Comparison of ENCODE assay signal across 10 cellular contexts in the genomic region with DNA sequence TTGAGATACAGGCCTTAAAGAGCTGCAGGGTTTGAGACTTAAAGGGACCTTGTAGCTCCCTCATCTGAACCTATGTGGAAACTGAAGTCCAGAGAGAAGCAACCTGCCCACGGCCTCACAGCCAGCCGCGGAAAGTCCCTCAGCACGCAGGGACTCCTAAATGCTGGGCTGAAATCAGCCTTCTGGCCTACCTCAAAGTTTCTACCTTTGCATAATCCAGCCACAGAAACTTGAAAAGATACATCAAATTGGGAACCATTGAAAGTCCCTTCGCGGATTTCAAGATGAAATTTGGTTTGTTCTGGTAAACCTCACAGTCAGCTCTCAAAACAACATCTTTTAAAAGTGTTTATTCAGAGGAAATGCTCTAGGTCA.
A peak's percentile ranks its signal among the peaks of the same experiment; 100 is the strongest.
DNase-seq lines count a peak whose midpoint lies in the region; ATAC-seq and TF ChIP-seq lines count a peak whose summit lies in the region.
"Had no signal": no experiment of that assay in that cellular context is flagged by ENCODE, and none has a peak within 500 bp of the region (broad histone marks: within the 10 kb centered on the region; RNA-seq: fewer than 3 reads in every experiment).

No MANE protein-coding gene starts in this region.

- H3K79me1 ChIP-seq in H9 (ENCODE audit: insufficient read depth, low read depth, low read length, poor library complexity, severe bottlenecking) = no peaks in the 10 kb centered on the region

- H3K14ac ChIP-seq in H9 (ENCODE audit: insufficient read depth, low read length) = no peak overlapping the region

- no CpG with 5 or more reads among the region's 6 CpGs for WGBS in H9 (ENCODE audit: extremely low coverage, insufficient read length, low lambda C conversion rate)
- WGBS in thyroid gland, 2 donors = 66 to 81% methylated on average over 6 of the region's 6 CpGs

- H3K4me3 ChIP-seq in thyroid gland (replicated peaks in 1 of 3) = no peak overlapping the region

- H4K8ac ChIP-seq in H9 (replicated peaks; ENCODE audit: insufficient read length, low read depth, low read length) = no peak overlapping the region

- H3K18ac ChIP-seq in H9 (ENCODE audit: insufficient read length, low read depth, low read length) = no peak overlapping the region

- no peak overlapping the region for H2BK15ac ChIP-seq in H9 (ENCODE audit: low read depth, low read length)

- no peak for TF ChIP-seq CTCF in H9 (conservative IDR thresholded peaks at IDR 0.05)
- TF ChIP-seq CTCF in thyroid gland (IDR thresholded peaks at IDR 0.05) = no peak

- no peaks in the 10 kb centered on the region; a peak in 2 of 5 replicates for H3K9me3 Mint-ChIP-seq in H9

- H4K5ac ChIP-seq in H9 (ENCODE audit: insufficient read length, low read depth, low read length) = no peak overlapping the region

- peak; percentile 5 for DNase-seq in left lobe of liver (ENCODE audit: low spot score)
- no peak for DNase-seq in H9
- no peak for DNase-seq in thyroid gland
- DNase-seq in T-helper 9 cell = no peak
- DNase-seq in kidney glomerular epithelial cell (lab: John Stamatoyannopoulos, UW) = no peak
- DNase-seq: DND-41, OCI-M1 had no signal

- H2AFZ ChIP-seq in H9 (ENCODE audit: low read length) = no peak overlapping the region

- H3K27ac ChIP-seq in H9 (ENCODE audit: insufficient read length, low read depth, low read length) = no peak overlapping the region
- no peak overlapping the region for H3K27ac ChIP-seq in thyroid gland

- H3K36me3 ChIP-seq in thyroid gland = no peaks in the 10 kb centered on the region

- H3K27me3 ChIP-seq in H9 (ENCODE audit: insufficient read depth, low read length) = no peaks in the 10 kb centered on the region
- no peaks in the 10 kb centered on the region for H3K27me3 ChIP-seq in thyroid gland

- H3K4ac ChIP-seq in H9 (ENCODE audit: low read depth, low read length) = no peak overlapping the region

- peaks cover 0 to 5% (median 5%) of the 10 kb centered on the region in 3 experiments for H3K36me3 Mint-ChIP-seq in H9 (ENCODE audit: insufficient read depth in 1 of 3, low read depth in 3 of 3)

- H3K4me1 Mint-ChIP-seq in H9 = peaks cover 5 to 8% of the 10 kb centered on the region in 2 experiments

- H3K9me3 ChIP-seq in H9 (ENCODE audit: control insufficient read depth, low read depth, low read length) = no peaks in the 10 kb centered on the region
- no peaks in the 10 kb centered on the region for H3K9me3 ChIP-seq in thyroid gland

- no peak overlapping the region for H3T11ph ChIP-seq in H9 (ENCODE audit: low read length)

- H3K56ac ChIP-seq in H9 (ENCODE audit: insufficient read length, low read depth, low read length) = no peak overlapping the region

- intact Hi-C loops in thyroid gland (cut with DNase I) = no loop called here

- no peak overlapping the region for H2BK5ac ChIP-seq in H9 (ENCODE audit: insufficient read length, low read length)

- H2BK120ac ChIP-seq in H9 (ENCODE audit: low read depth, low read length, poor library complexity, severe bottlenecking) = no peak overlapping the region

- 0 out of 7 replicates have a peak overlapping the region, but pooled peaks of 1 of the 3 experiments have one; percentile 36 for H3K27ac Mint-ChIP-seq in H9

- no peaks in the 10 kb centered on the region for H4K20me1 ChIP-seq in H9 (ENCODE audit: control insufficient read depth, insufficient read depth, insufficient read length)

- no peak for TF ChIP-seq POLR2A in thyroid gland (IDR thresholded peaks at IDR 0.05)

- H3K79me2 ChIP-seq in H9 (ENCODE audit: insufficient read depth, low read length) = no peaks in the 10 kb centered on the region

- ATAC-seq in GM18867 (IDR thresholded peaks at IDR 0.05; ENCODE audit: unreplicated experiment) (peak; percentile 90), GM21528 (IDR thresholded peaks at IDR 0.05; ENCODE audit: low FRiP score, unreplicated experiment) (peak; percentile 77), HG03354 (IDR thresholded peaks at IDR 0.05; ENCODE audit: poor library complexity, severe bottlenecking, unreplicated experiment) (peak; percentile 80), left lobe of liver (no peak)

- no peak overlapping the region for H3K23ac ChIP-seq in H9 (ENCODE audit: insufficient read length, low read depth, low read length)

- no peak overlapping the region for H2BK20ac ChIP-seq in H9 (ENCODE audit: low read depth, low read length, poor library complexity, severe bottlenecking)

- no peak overlapping the region for H2BK12ac ChIP-seq in H9 (ENCODE audit: insufficient read length, low read depth, low read length)

- H3K4me3 Mint-ChIP-seq in H9 = no peak overlapping the region

- no peaks in the 10 kb centered on the region for H3K4me1 ChIP-seq in H9 (ENCODE audit: insufficient read depth, low read length)
- peaks cover 3 to 10% of the 10 kb centered on the region in 2 donors for H3K4me1 ChIP-seq in thyroid gland

- no peak overlapping the region for H4K91ac ChIP-seq in H9 (ENCODE audit: insufficient read length, low read depth, low read length)

- no peak overlapping the region for H3K9ac ChIP-seq in H9 (ENCODE audit: extremely low read depth, insufficient read length, low read length)

- H3K23me2 ChIP-seq in H9 (ENCODE audit: insufficient read length, low read depth, low read length, poor library complexity, severe bottlenecking) = no peaks in the 10 kb centered on the region

- H3K27me3 Mint-ChIP-seq in H9 (ENCODE audit: low read depth) = peaks cover 4% of the 10 kb centered on the region; the same call in 1 of the 2 replicates

- H3K4me2 ChIP-seq in H9 (ENCODE audit: insufficient read depth, insufficient read length, low read length) = no peak overlapping the region

- H2AK5ac ChIP-seq in H9 (ENCODE audit: insufficient read length, low read length) = no peak overlapping the region
